Comparison of ENCODE assay signal across 8 cellular contexts in the genomic region with DNA sequence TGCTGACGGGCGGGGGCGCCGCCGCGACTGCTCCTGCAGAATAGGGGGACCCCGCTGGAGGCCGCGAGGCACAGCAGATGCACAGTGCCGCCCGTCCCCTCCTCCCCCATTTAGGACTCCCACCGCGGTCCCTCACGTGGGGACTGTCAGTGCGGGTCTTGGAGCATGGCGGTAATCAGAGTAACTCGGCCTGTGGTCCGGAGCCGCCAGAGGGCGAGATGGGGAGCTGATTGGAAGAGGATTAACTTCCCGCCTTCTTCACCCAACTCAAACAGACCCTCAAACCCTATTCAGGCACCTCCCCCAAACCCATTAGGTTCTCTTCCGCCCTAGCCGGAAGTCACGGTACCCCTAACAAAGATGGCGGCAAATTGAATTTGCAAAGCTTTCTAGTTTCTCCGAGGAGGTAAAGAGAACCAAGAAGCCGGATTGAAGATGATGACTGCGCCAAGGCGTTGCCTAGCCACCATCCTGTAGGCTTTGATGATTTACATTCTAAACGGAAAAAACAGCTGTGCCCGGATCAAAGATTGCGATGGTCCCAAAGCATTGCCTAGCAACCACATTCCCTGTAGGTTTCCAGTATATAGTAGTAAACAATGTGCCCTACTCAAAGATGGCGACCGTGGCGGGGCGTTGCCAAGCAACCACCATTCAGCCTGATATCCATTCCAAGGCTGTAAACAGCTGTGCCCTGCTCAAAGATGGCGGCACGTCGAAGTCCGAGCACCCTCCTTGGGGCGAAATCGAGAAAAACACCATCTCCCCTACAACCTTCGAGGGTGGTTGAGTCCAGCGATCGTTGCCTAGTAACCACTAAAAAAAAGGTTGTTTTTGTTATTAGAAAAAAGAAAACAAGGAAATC. TPM values are rescaled to one million over a fixed set of nuclear protein-coding genes. Genes with fewer than 3 reads are reported as not detected.
A peak's percentile ranks its signal among the peaks of the same experiment; 100 is the strongest.
DNase-seq lines count a peak whose midpoint lies in the region; ATAC-seq and TF ChIP-seq lines count a peak whose summit lies in the region.

A gene with protein sequence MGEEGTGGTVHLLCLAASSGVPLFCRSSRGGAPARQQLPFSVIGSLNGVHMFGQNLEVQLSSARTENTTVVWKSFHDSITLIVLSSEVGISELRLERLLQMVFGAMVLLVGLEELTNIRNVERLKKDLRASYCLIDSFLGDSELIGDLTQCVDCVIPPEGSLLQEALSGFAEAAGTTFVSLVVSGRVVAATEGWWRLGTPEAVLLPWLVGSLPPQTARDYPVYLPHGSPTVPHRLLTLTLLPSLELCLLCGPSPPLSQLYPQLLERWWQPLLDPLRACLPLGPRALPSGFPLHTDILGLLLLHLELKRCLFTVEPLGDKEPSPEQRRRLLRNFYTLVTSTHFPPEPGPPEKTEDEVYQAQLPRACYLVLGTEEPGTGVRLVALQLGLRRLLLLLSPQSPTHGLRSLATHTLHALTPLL (minus strand): TSS at position 296 of the 865 bp plus-strand sequence. CDS start 186 bp downstream, at position 110.

- no peaks in the 10 kb centered on the region for H3K36me3 ChIP-seq in endocrine pancreas (ENCODE audit: control insufficient read depth, insufficient read depth, low read length)

- peak within 1 kb of the TSS; percentile 55 for H3K9ac ChIP-seq in endocrine pancreas (ENCODE audit: control insufficient read depth, insufficient read depth, low read length)

- no peaks in the 10 kb centered on the region for H3K9me3 Mint-ChIP-seq in activated CD8-positive, alpha-beta memory T cell treated with anti-CD3 and anti-CD28 coated beads, Interleukin-2, amount 10 ng/mL, durations not matched to agents 7 days and 5 days (ENCODE audit: low read depth)
- no peaks in the 10 kb centered on the region for H3K9me3 Mint-ChIP-seq in memory B cell

- peak; percentile 71 for ATAC-seq in activated CD8-positive, alpha-beta memory T cell treated with anti-CD3 and anti-CD28 coated beads, Interleukin-2, amount 10 ng/mL, durations not matched to agents 7 days and 5 days
- peak; percentile 64 for ATAC-seq in memory B cell (ENCODE audit: low read depth)

- peaks cover 2% of the 10 kb centered on the region for H3K36me3 Mint-ChIP-seq in activated CD8-positive, alpha-beta memory T cell treated with anti-CD3 and anti-CD28 coated beads, Interleukin-2, amount 10 ng/mL, durations not matched to agents 7 days and 5 days
- no peaks in the 10 kb centered on the region for H3K36me3 Mint-ChIP-seq in memory B cell

- H3K27me3 ChIP-seq in endocrine pancreas (ENCODE audit: control insufficient read depth, insufficient read depth, low read length) = no peaks in the 10 kb centered on the region

- peaks cover 37% of the 10 kb centered on the region for H3K4me1 Mint-ChIP-seq in activated CD8-positive, alpha-beta memory T cell treated with anti-CD3 and anti-CD28 coated beads, Interleukin-2, amount 10 ng/mL, durations not matched to agents 7 days and 5 days
- H3K4me1 Mint-ChIP-seq in memory B cell = peaks cover 26% of the 10 kb centered on the region

- peak; percentile 29 for TF ChIP-seq POLR2A in GM19193 (IDR thresholded peaks at IDR 0.05; ENCODE audit: extremely low read depth, insufficient read depth, insufficient read length)

- H3K27ac Mint-ChIP-seq in activated CD8-positive, alpha-beta memory T cell treated with anti-CD3 and anti-CD28 coated beads, Interleukin-2, amount 10 ng/mL, durations not matched to agents 7 days and 5 days = peak within 1 kb of the TSS; percentile 93
- peak within 1 kb of the TSS; percentile 99 for H3K27ac Mint-ChIP-seq in memory B cell

- H3K27me3 Mint-ChIP-seq in activated CD8-positive, alpha-beta memory T cell treated with anti-CD3 and anti-CD28 coated beads, Interleukin-2, amount 10 ng/mL, durations not matched to agents 7 days and 5 days = no peaks in the 10 kb centered on the region
- no peaks in the 10 kb centered on the region for H3K27me3 Mint-ChIP-seq in memory B cell

- H3K4me3 ChIP-seq in endocrine pancreas (ENCODE audit: control insufficient read depth, insufficient read depth, low read length) = peak within 1 kb of the TSS; percentile 73

- peak within 1 kb of the TSS; percentile 82 for H3K4me3 Mint-ChIP-seq in activated CD8-positive, alpha-beta memory T cell treated with anti-CD3 and anti-CD28 coated beads, Interleukin-2, amount 10 ng/mL, durations not matched to agents 7 days and 5 days
- H3K4me3 Mint-ChIP-seq in memory B cell = peak within 1 kb of the TSS; percentile 90

- DNase-seq in AML-193 (lab: John Stamatoyannopoulos, UW) = peak; percentile 94 to 96
- DNase-seq in HS-5 (ENCODE audit: low read depth) = peak; percentile 97
- DNase-seq in NOMO-1 treated with DMSO at 0.1 percent for 48 hours (lab: John Stamatoyannopoulos, UW; ENCODE audit: unreplicated experiment) = peak; percentile 97
- DNase-seq in activated CD8-positive, alpha-beta memory T cell treated with anti-CD3 and anti-CD28 coated beads, Interleukin-2, amount 10 ng/mL, durations not matched to agents 7 days and 5 days = peak; percentile 98
- DNase-seq in memory B cell (ENCODE audit: low spot score in 2 of 2) = peak; percentile 77 to 93
- peak; percentile 87 for DNase-seq in stimulated activated CD8-positive, alpha-beta memory T cell treated with anti-CD3 and anti-CD28 coated beads, Interleukin-12 subunit alpha, Interleukin-12 subunit beta, amount 100 ng/mL, for 1 hour (ENCODE audit: low read depth)

- peaks cover 5% of the 10 kb centered on the region for H3K4me1 ChIP-seq in endocrine pancreas (ENCODE audit: control insufficient read depth, insufficient read depth, low read length)

- CTCF ChIA-PET in activated CD8-positive, alpha-beta memory T cell treated with anti-CD3 and anti-CD28 coated beads, Interleukin-2, amount 10 ng/mL, durations not matched to agents 7 days and 5 days (lab: Charles Lee) = interaction anchor here (0.8 to 2.0 kb wide), 8 partner anchors 36 to 137 kb away, joined by 3 to 6 read pairs (median 4); a partner anchor contains a TSS

- H3K9me3 ChIP-seq in endocrine pancreas (ENCODE audit: control insufficient read depth, low read length) = no peaks in the 10 kb centered on the region

RNA-seq across cellular contexts. Expression of the gene that starts here (rescaled TPM):
- total RNA-seq in activated CD8-positive, alpha-beta memory T cell treated with anti-CD3 and anti-CD28 coated beads, Interleukin-2, amount 10 ng/mL, durations not matched to agents 7 days and 5 days = 10 to 100 TPM; 20.1 to 23.0 TPM

Comparison
In these comparisons a context has a peak if more than half of its experiments do, and no peak if none do; other contexts are left out.
1. Peak in every context shown above with its lines: DNase-seq, ATAC-seq and H3K4me3 ChIP-seq.